1 cellular context compared by ENCODE assay signal in the genomic region with DNA sequence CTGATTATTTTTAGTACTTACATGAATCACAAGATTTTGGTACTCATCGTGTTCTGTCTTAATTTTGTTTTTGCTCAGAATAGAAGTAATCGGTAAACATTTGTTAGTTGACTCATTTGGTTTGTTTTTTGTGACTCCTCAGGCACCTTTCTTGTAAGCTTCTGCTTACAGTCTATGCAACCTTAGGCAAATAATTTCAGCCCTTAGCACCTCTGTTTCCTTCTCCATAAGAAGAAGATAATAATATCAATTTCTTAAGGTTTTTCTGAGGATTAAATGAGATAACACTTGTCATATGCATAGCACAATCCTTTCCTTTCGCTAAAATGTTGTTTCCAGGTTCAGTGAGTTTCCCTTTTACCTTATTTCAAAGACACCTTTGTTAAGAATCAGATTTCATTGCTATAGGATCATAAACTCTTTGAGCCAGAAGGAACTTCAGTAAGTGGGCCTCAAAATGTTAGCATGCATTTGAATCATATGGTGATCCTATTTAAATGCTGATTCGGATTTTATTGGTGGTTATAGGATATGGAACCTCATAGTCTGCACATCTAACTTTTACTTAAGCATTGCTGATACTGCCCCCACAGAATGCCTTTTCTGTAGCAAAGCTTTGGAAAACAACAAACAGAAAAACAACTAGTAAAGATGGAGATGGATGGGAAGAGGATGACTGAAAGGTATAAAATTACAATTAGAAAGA.
TF ChIP-seq lines count a peak whose summit lies in the region.

No MANE protein-coding gene starts in this region.

TF ChIP-seq in GM23338, 12 proteins besides CTCF, POLR2A, EP300 and RAD21 (continued from another document):
- TF ChIP-seq, protein P1, sequence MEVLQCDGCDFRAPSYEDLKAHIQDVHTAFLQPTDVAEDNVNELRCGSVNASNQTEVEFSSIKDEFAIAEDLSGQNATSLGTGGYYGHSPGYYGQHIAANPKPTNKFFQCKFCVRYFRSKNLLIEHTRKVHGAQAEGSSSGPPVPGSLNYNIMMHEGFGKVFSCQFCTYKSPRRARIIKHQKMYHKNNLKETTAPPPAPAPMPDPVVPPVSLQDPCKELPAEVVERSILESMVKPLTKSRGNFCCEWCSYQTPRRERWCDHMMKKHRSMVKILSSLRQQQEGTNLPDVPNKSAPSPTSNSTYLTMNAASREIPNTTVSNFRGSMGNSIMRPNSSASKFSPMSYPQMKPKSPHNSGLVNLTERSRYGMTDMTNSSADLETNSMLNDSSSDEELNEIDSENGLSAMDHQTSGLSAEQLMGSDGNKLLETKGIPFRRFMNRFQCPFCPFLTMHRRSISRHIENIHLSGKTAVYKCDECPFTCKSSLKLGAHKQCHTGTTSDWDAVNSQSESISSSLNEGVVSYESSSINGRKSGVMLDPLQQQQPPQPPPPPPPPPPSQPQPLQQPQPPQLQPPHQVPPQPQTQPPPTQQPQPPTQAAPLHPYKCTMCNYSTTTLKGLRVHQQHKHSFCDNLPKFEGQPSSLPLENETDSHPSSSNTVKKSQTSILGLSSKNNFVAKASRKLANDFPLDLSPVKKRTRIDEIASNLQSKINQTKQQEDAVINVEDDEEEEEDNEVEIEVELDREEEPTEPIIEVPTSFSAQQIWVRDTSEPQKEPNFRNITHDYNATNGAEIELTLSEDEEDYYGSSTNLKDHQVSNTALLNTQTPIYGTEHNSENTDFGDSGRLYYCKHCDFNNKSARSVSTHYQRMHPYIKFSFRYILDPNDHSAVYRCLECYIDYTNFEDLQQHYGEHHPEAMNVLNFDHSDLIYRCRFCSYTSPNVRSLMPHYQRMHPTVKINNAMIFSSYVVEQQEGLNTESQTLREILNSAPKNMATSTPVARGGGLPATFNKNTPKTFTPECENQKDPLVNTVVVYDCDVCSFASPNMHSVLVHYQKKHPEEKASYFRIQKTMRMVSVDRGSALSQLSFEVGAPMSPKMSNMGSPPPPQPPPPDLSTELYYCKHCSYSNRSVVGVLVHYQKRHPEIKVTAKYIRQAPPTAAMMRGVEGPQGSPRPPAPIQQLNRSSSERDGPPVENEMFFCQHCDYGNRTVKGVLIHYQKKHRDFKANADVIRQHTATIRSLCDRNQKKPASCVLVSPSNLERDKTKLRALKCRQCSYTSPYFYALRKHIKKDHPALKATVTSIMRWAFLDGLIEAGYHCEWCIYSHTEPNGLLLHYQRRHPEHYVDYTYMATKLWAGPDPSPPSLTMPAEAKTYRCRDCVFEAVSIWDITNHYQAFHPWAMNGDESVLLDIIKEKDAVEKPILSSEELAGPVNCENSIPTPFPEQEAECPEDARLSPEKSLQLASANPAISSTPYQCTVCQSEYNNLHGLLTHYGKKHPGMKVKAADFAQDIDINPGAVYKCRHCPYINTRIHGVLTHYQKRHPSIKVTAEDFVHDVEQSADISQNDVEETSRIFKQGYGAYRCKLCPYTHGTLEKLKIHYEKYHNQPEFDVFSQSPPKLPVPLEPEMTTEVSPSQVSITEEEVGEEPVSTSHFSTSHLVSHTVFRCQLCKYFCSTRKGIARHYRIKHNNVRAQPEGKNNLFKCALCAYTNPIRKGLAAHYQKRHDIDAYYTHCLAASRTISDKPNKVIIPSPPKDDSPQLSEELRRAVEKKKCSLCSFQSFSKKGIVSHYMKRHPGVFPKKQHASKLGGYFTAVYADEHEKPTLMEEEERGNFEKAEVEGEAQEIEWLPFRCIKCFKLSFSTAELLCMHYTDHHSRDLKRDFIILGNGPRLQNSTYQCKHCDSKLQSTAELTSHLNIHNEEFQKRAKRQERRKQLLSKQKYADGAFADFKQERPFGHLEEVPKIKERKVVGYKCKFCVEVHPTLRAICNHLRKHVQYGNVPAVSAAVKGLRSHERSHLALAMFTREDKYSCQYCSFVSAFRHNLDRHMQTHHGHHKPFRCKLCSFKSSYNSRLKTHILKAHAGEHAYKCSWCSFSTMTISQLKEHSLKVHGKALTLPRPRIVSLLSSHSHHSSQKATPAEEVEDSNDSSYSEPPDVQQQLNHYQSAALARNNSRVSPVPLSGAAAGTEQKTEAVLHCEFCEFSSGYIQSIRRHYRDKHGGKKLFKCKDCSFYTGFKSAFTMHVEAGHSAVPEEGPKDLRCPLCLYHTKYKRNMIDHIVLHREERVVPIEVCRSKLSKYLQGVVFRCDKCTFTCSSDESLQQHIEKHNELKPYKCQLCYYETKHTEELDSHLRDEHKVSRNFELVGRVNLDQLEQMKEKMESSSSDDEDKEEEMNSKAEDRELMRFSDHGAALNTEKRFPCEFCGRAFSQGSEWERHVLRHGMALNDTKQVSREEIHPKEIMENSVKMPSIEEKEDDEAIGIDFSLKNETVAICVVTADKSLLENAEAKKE (CRISPR knock-in tag; IDR thresholded peaks at IDR 0.05), result no peak
- TF ChIP-seq, protein P2, sequence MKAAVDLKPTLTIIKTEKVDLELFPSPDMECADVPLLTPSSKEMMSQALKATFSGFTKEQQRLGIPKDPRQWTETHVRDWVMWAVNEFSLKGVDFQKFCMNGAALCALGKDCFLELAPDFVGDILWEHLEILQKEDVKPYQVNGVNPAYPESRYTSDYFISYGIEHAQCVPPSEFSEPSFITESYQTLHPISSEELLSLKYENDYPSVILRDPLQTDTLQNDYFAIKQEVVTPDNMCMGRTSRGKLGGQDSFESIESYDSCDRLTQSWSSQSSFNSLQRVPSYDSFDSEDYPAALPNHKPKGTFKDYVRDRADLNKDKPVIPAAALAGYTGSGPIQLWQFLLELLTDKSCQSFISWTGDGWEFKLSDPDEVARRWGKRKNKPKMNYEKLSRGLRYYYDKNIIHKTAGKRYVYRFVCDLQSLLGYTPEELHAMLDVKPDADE (IDR thresholded peaks at IDR 0.05), result no peak
- TF ChIP-seq EZH2phosphoT487 (IDR thresholded peaks at IDR 0.05; ENCODE audit: unreplicated experiment), result no peak
